ENCODE assay signal across 1 cellular context in genomic region chr6:108361312-108361932, GRCh38.
TF ChIP-seq lines count a peak whose summit lies in the region.

No MANE protein-coding gene starts in this region.

TF ChIP-seq in K562, 482 proteins besides CTCF, POLR2A, EP300 and RAD21 (continued from another document and continues in another):
- TF ChIP-seq ZNF518B (CRISPR knock-in tag; IDR thresholded peaks at IDR 0.05) = no peak
- TF ChIP-seq FOXP1 (CRISPR knock-in tag; IDR thresholded peaks at IDR 0.05) = peak; percentile 42; the same call in 1 of the 2 replicates
- TF ChIP-seq DACH1 (IDR thresholded peaks at IDR 0.05; ENCODE audit: partially characterized antibody) = peak; percentile 46
- no peak for TF ChIP-seq JUN (IDR thresholded peaks at IDR 0.05; ENCODE audit: borderline replicate concordance, low read depth, low read length)
- no peak for TF ChIP-seq JUN (CRISPR knock-in tag; IDR thresholded peaks at IDR 0.05; ENCODE audit: borderline replicate concordance)
- TF ChIP-seq ZNF75A (CRISPR knock-in tag; IDR thresholded peaks at IDR 0.05) = no peak
- 0 out of 2 replicates have a peak, but pooled peaks have one; percentile 7 for TF ChIP-seq NFIC (IDR thresholded peaks at IDR 0.05)
- peak; percentile 66 for TF ChIP-seq CCNT2 (IDR thresholded peaks at IDR 0.05; ENCODE audit: borderline replicate concordance, extremely low read depth, insufficient read length, low read depth, low read length)
- peak; percentile 51 for TF ChIP-seq RBFOX2 (IDR thresholded peaks at IDR 0.05; ENCODE audit: low read depth, low read length)
- TF ChIP-seq TFAP4 (CRISPR knock-in tag; IDR thresholded peaks at IDR 0.05; ENCODE audit: borderline replicate concordance) = no peak
- TF ChIP-seq BRCA1 (IDR thresholded peaks at IDR 0.05) = no peak
- TF ChIP-seq BRCA1 (CRISPR knock-in tag; IDR thresholded peaks at IDR 0.05) = no peak
- TF ChIP-seq ETV1 (tag; conservative IDR thresholded peaks at IDR 0.05; ENCODE audit: low read depth) = no peak; the same call in 1 of the 2 replicates
- peak in 1 of 2 experiments; percentile 25; a peak in 1 of 4 replicates for TF ChIP-seq FOXK2 (conservative IDR thresholded peaks at IDR 0.05 in 1 of 2, IDR thresholded peaks at IDR 0.05 in 1 of 2; ENCODE audit: low read depth in 2 of 2)
- no peak for TF ChIP-seq E2F8 (IDR thresholded peaks at IDR 0.05; ENCODE audit: low read depth, partially characterized antibody)
- TF ChIP-seq BACH1 (tag; IDR thresholded peaks at IDR 0.05) = 0 out of 2 replicates have a peak, but pooled peaks have one; percentile 25
- no peak for TF ChIP-seq BRF1 (IDR thresholded peaks at IDR 0.05; ENCODE audit: borderline replicate concordance, extremely low read depth, insufficient read length)
- no peak for TF ChIP-seq GATAD2B (IDR thresholded peaks at IDR 0.05; ENCODE audit: borderline replicate concordance)
- peak; percentile 58; the same call in 1 of the 2 replicates for TF ChIP-seq CTBP1 (IDR thresholded peaks at IDR 0.05; ENCODE audit: borderline replicate concordance)
- TF ChIP-seq KDM1A (IDR thresholded peaks at IDR 0.05) = peak; percentile 19 to 38; a peak in 2 of 4 replicates
- TF ChIP-seq ZNF174 (CRISPR knock-in tag; IDR thresholded peaks at IDR 0.05) = no peak
- no peak for TF ChIP-seq ILF3 (IDR thresholded peaks at IDR 0.05; ENCODE audit: borderline replicate concordance)
- no peak for TF ChIP-seq RBM17 (IDR thresholded peaks at IDR 0.05; ENCODE audit: borderline replicate concordance, low read depth, low read length)
- no peak for TF ChIP-seq SIN3A (IDR thresholded peaks at IDR 0.05; ENCODE audit: borderline replicate concordance in 2 of 2, control insufficient read depth in 1 of 2, low read depth in 2 of 2, low read length in 2 of 2)
- 0 out of 2 replicates have a peak, but pooled peaks have one; percentile 31 for TF ChIP-seq SP1 (CRISPR knock-in tag; IDR thresholded peaks at IDR 0.05)
- TF ChIP-seq HDGF (IDR thresholded peaks at IDR 0.05) = no peak
- TF ChIP-seq ZZZ3 (IDR thresholded peaks at IDR 0.05) = no peak
- TF ChIP-seq RBM39 (optimal IDR thresholded peaks at IDR 0.05; ENCODE audit: low read depth, low read length) = no peak
- TF ChIP-seq ZNF24 (IDR thresholded peaks at IDR 0.05) = peak; percentile 77; the same call in 1 of the 2 replicates
- no peak for TF ChIP-seq HSF4 (CRISPR knock-in tag; IDR thresholded peaks at IDR 0.05; ENCODE audit: borderline replicate concordance)
- TF ChIP-seq HIVEP1 (CRISPR knock-in tag; IDR thresholded peaks at IDR 0.05) = peak; percentile 64; the same call in 1 of the 2 replicates
- peak; percentile 65 for TF ChIP-seq FOSL1 (tag; conservative IDR thresholded peaks at IDR 0.05)
- no peak for TF ChIP-seq HLTF (IDR thresholded peaks at IDR 0.05)
- no peak for TF ChIP-seq TCF7 (IDR thresholded peaks at IDR 0.05; ENCODE audit: borderline replicate concordance)
- peak; percentile 80 for TF ChIP-seq ATF4 (CRISPR knock-in tag; IDR thresholded peaks at IDR 0.05)
- TF ChIP-seq GTF2B (IDR thresholded peaks at IDR 0.05; ENCODE audit: extremely low read depth, insufficient read length) = no peak
- peak; percentile 80; the same call in 1 of the 2 replicates for TF ChIP-seq DMBX1 (CRISPR knock-in tag; IDR thresholded peaks at IDR 0.05; ENCODE audit: borderline replicate concordance)
- TF ChIP-seq PATZ1 (CRISPR knock-in tag; IDR thresholded peaks at IDR 0.05; ENCODE audit: borderline replicate concordance) = no peak
- peak; percentile 44; the same call in 1 of the 2 replicates for TF ChIP-seq ZNF354B (CRISPR knock-in tag; IDR thresholded peaks at IDR 0.05)
- TF ChIP-seq SREBF1 (IDR thresholded peaks at IDR 0.05; ENCODE audit: borderline replicate concordance, low read depth, low read length) = no peak
- TF ChIP-seq NEUROD1 (IDR thresholded peaks at IDR 0.05; ENCODE audit: borderline replicate concordance, low read depth, low read length, partially characterized antibody) = peak; percentile 59
- TF ChIP-seq ZNF586 (CRISPR knock-in tag; conservative IDR thresholded peaks at IDR 0.05) = no peak
- no peak for TF ChIP-seq ZNF507 (tag; conservative IDR thresholded peaks at IDR 0.05)
- TF ChIP-seq MLLT1 (IDR thresholded peaks at IDR 0.05) = peak in 1 of 2 experiments; percentile 94; a peak in 2 of 4 replicates
- peak; percentile 43; the same call in 1 of the 2 replicates for TF ChIP-seq HMBOX1 (IDR thresholded peaks at IDR 0.05)
- TF ChIP-seq MED1 (CRISPR knock-in tag; IDR thresholded peaks at IDR 0.05; ENCODE audit: borderline replicate concordance) = no peak
- TF ChIP-seq SMARCA5 (IDR thresholded peaks at IDR 0.05) = no peak
- TF ChIP-seq ATF1 (CRISPR knock-in tag; IDR thresholded peaks at IDR 0.05) = no peak
- peak; percentile 34; the same call in 1 of the 2 replicates for TF ChIP-seq ATF1 (tag; IDR thresholded peaks at IDR 0.05)
- TF ChIP-seq TEAD1 (CRISPR knock-in tag; IDR thresholded peaks at IDR 0.05) = peak in 1 of 2 experiments; percentile 73; a peak in 3 of 4 replicates
- TF ChIP-seq ELF2 (CRISPR knock-in tag; IDR thresholded peaks at IDR 0.05) = no peak
- TF ChIP-seq FOXM1 (IDR thresholded peaks at IDR 0.05; ENCODE audit: low read depth) = peak; percentile 79
- no peak for TF ChIP-seq FOXM1 (CRISPR knock-in tag; IDR thresholded peaks at IDR 0.05; ENCODE audit: low read depth)
- TF ChIP-seq CBX3 (IDR thresholded peaks at IDR 0.05; ENCODE audit: borderline replicate concordance in 1 of 2, low read length in 2 of 2) = peak in 1 of 2 experiments; percentile 89; a peak in 2 of 3 replicates
- TF ChIP-seq ESRRB (CRISPR knock-in tag; IDR thresholded peaks at IDR 0.05; ENCODE audit: borderline replicate concordance) = no peak
- peak; percentile 53; the same call in 1 of the 2 replicates for TF ChIP-seq MYC (IDR thresholded peaks at IDR 0.05; ENCODE audit: low read depth, low read length)
- TF ChIP-seq MYC (CRISPR knock-in tag; IDR thresholded peaks at IDR 0.05; ENCODE audit: borderline replicate concordance, low read depth) = no peak
- peak; percentile 86 for TF ChIP-seq ZNF589 (CRISPR knock-in tag; IDR thresholded peaks at IDR 0.05; ENCODE audit: low read depth)
- TF ChIP-seq JUNB (CRISPR knock-in tag; conservative IDR thresholded peaks at IDR 0.05) = no peak
- no peak for TF ChIP-seq NR2C1 (IDR thresholded peaks at IDR 0.05)
- TF ChIP-seq NR2C1 (tag; IDR thresholded peaks at IDR 0.05) = no peak
